ENCODE assay signal across 22 cellular contexts in the genomic region with DNA sequence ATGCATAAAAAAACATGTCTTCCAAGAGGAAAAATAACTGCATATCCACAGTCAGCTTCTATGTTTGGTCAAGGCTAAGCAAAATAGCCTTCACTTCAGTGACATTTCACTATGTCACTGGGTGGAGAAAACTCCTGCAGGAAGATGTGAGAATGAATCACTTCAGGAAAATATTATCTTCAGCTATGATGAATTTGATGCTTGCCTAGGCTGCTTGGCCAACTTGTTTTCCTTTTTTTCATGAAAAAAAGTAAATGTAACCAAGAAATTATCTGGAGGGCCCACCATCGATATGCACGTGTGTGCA.
DNase-seq lines count a peak whose midpoint lies in the region; ATAC-seq and TF ChIP-seq lines count a peak whose summit lies in the region.
"Had no signal": no experiment of that assay in that cellular context is flagged by ENCODE, and none has a peak within 500 bp of the region (broad histone marks: within the 10 kb centered on the region; RNA-seq: fewer than 3 reads in every experiment).

No MANE protein-coding gene starts in this region.

- peak overlapping the region; percentile 46; the same call in 1 of the 2 replicates for H3K9ac ChIP-seq in iPS-20b (ENCODE audit: low read depth, low read length)

- DNase-seq in NCI-H460 (ENCODE audit: extremely low read depth, low read depth) (peak; percentile 50), brain microvascular endothelial cell (peak; percentile 43), substantia nigra (lab: John Stamatoyannopoulos, UW) (no peak), H7 (no peak)
- DNase-seq: activated CD4-positive, alpha-beta T cell treated with anti-CD3 and anti-CD28 coated beads for 36 hours; activated CD8-positive, alpha-beta memory T cell treated with anti-CD3 and anti-CD28 coated beads, Interleukin-2, amount 10 ng/mL, durations not matched to agents 7 days and 5 days; activated effector memory CD4-positive, alpha-beta T cell treated with anti-CD3 and anti-CD28 coated beads, Interleukin-2, amount 50 U/mL, for 16 hours; amniotic stem cell; Caco-2; cerebellar nuclear complex; gastrocnemius medialis; GDM1; left ventricle myocardium superior; MG63; NCI-H1694 treated with DMSO at 0.1 percent for 48 hours; NCI-H446 treated with DMSO at 0.1 percent for 48 hours; pancreas; thyroid gland had no signal

- H3K4me1 ChIP-seq in iPS-20b (ENCODE audit: insufficient read depth, low read length) = peaks cover 31% of the 10 kb centered on the region; the same call in 1 of the 2 replicates

- ATAC-seq in GM21786 (IDR thresholded peaks at IDR 0.05; ENCODE audit: unreplicated experiment) (no peak), GM21367 (IDR thresholded peaks at IDR 0.05; ENCODE audit: unreplicated experiment) (no peak)
- ATAC-seq: activated CD4-positive, alpha-beta T cell treated with anti-CD3 and anti-CD28 coated beads for 36 hours; activated CD8-positive, alpha-beta memory T cell treated with anti-CD3 and anti-CD28 coated beads, Interleukin-2, amount 10 ng/mL, durations not matched to agents 7 days and 5 days; HepG2; left ventricle myocardium superior; pancreas had no signal

- H3K27me3 ChIP-seq in brain microvascular endothelial cell (replicated peaks) (no peaks in the 10 kb centered on the region), iPS-20b (ENCODE audit: insufficient read depth, low read length) (no peaks in the 10 kb centered on the region), H7 (ENCODE audit: control insufficient read depth, insufficient read depth, low read length) (no peaks in the 10 kb centered on the region)
- H3K27me3 ChIP-seq: gastrocnemius medialis, MG63, pancreas, thyroid gland had no signal

- no peak overlapping the region for H3K27ac ChIP-seq in brain microvascular endothelial cell
- peak overlapping the region; percentile 6 for H3K27ac ChIP-seq in iPS-20b (ENCODE audit: low read length)
- H3K27ac ChIP-seq in substantia nigra (ENCODE audit: low read depth, low read length, poor library complexity, severe bottlenecking) = peak overlapping the region; percentile 76
- H3K27ac ChIP-seq: thyroid gland had no signal

- TF ChIP-seq CTCF in brain microvascular endothelial cell (IDR thresholded peaks at IDR 0.05; ENCODE audit: low read depth, low read length, missing control alignments) = no peak

- H3K4me3 ChIP-seq in brain microvascular endothelial cell (ENCODE audit: low read depth, low read length) (no peak overlapping the region), iPS-20b (ENCODE audit: low read length) (peak overlapping the region; percentile 39; the same call in 1 of the 2 replicates), H7 (ENCODE audit: insufficient read depth, low read depth, low read length) (no peak overlapping the region)
- H3K4me3 ChIP-seq: MG63, thyroid gland had no signal

- no peaks in the 10 kb centered on the region for H3K36me3 ChIP-seq in brain microvascular endothelial cell (replicated peaks)
- no peaks in the 10 kb centered on the region for H3K36me3 ChIP-seq in iPS-20b (ENCODE audit: insufficient read depth, low read depth, low read length)
- no peaks in the 10 kb centered on the region for H3K36me3 ChIP-seq in H7 (replicated peaks; ENCODE audit: control insufficient read depth, insufficient read depth, low read length)
- H3K36me3 ChIP-seq: gastrocnemius medialis, MG63, pancreas, thyroid gland had no signal

- in situ Hi-C loops in brain microvascular endothelial cell (cut with HindIII; ENCODE audit: low pct_ligation_motif_present, low sequenced_read_pairs) = no loop called here

- peaks cover 20% of the 10 kb centered on the region for H3K9me3 ChIP-seq in iPS-20b (ENCODE audit: insufficient read depth, low read depth, low read length)
- H3K9me3 ChIP-seq: Caco-2, gastrocnemius medialis, MG63, pancreas, thyroid gland had no signal

Comparison
In these comparisons a context has a peak if more than half of its experiments do, and no peak if none do; other contexts are left out.
1. DNase-seq: peak in NCI-H460 (single experiment) and brain microvascular endothelial cell (single experiment); none in substantia nigra (0 of 49) and H7 (single experiment).